8 cellular contexts compared by ENCODE assay signal in genomic region chr19:34838753-34839431, GRCh38.
DNase-seq lines count a peak whose midpoint lies in the region; ATAC-seq, FAIRE-seq and TF ChIP-seq lines count a peak whose summit lies in the region.

No MANE protein-coding gene starts in this region.

- H3K4me3 ChIP-seq in K562 (no peak overlapping the region), HepG2 (replicated peaks in 1 of 3; ENCODE audit: insufficient read depth in 1 of 3, low read depth in 2 of 3, low read length in 3 of 3) (peak overlapping the region in 2 of 3 experiments; percentile 8 to 51; a peak in 4 of 6 replicates), testis (peak overlapping the region; percentile 15 to 49)

- H3K4me1 Mint-ChIP-seq in activated CD8-positive, alpha-beta memory T cell treated with anti-CD3 and anti-CD28 coated beads, Interleukin-2, amount 10 ng/mL, durations not matched to agents 7 days and 5 days, result peaks cover 2% of the 10 kb centered on the region

- H3K36me3 ChIP-seq in K562 (ENCODE audit: control insufficient read depth, insufficient read depth, low read length) (no peaks in the 10 kb centered on the region), HepG2 (replicated peaks in 1 of 2; ENCODE audit: control insufficient read depth in 1 of 2, insufficient read depth in 2 of 2, low read length in 2 of 2) (no peaks in the 10 kb centered on the region), testis (ENCODE audit: low read depth, missing control alignments) (no peaks in the 10 kb centered on the region)

- no peak overlapping the region for H3K4me3 Mint-ChIP-seq in activated CD8-positive, alpha-beta memory T cell treated with anti-CD3 and anti-CD28 coated beads, Interleukin-2, amount 10 ng/mL, durations not matched to agents 7 days and 5 days

- POLR2A ChIA-PET in K562 (lab: Yijun Ruan, JAX), result interaction anchor here (0.6 to 1.6 kb wide), 4 partner anchors 13 to 244 kb away, joined by 3 to 5 read pairs (median 3); no protein-coding TSS in a partner anchor
- POLR2A ChIA-PET in HepG2 (lab: Yijun Ruan, JAX), result no interaction called here

- no peaks in the 10 kb centered on the region for H3K36me3 Mint-ChIP-seq in activated CD8-positive, alpha-beta memory T cell treated with anti-CD3 and anti-CD28 coated beads, Interleukin-2, amount 10 ng/mL, durations not matched to agents 7 days and 5 days

- peak; percentile 68 for DNase-seq in activated CD8-positive, alpha-beta memory T cell treated with anti-CD3 and anti-CD28 coated beads for 24 hours
- DNase-seq in activated CD8-positive, alpha-beta memory T cell treated with anti-CD3 and anti-CD28 coated beads, Interleukin-2, amount 10 ng/mL, durations not matched to agents 7 days and 5 days, result no peak
- no peak for DNase-seq in K562 (ENCODE audit: extremely low read depth in 1 of 4, low spot score in 3 of 4)
- peak; percentile 24 for DNase-seq in HepG2 (ENCODE audit: low spot score)
- peak; percentile 33 for DNase-seq in testis
- no peak for DNase-seq in NOMO-1 treated with dmso at 0.1 percent for 144 hours (lab: John Stamatoyannopoulos, UW; ENCODE audit: unreplicated experiment)
- DNase-seq in glomerular visceral epithelial cell (ENCODE audit: extremely low spot score), result no peak

- H3K9me3 ChIP-seq in K562 (replicated peaks; ENCODE audit: control insufficient read depth, insufficient read depth, low read depth, low read length) (no peaks in the 10 kb centered on the region), HepG2 (ENCODE audit: low read length) (no peaks in the 10 kb centered on the region), testis (no peaks in the 10 kb centered on the region)

- TF ChIP-seq POLR2A in K562 (conservative IDR thresholded peaks at IDR 0.05) (no peak), HepG2 (IDR thresholded peaks at IDR 0.05; ENCODE audit: insufficient read depth in 1 of 2, low read depth in 2 of 2, low read length in 2 of 2) (no peak), testis (IDR thresholded peaks at IDR 0.05) (no peak)

- H3K9me1 ChIP-seq in K562 (ENCODE audit: control insufficient read depth, insufficient read depth, low read length), result no peaks in the 10 kb centered on the region

- H3K79me2 ChIP-seq in K562 (ENCODE audit: control insufficient read depth, insufficient read depth, low read length) (no peaks in the 10 kb centered on the region), HepG2 (ENCODE audit: insufficient read depth, low read length) (no peaks in the 10 kb centered on the region)

- H3K27ac Mint-ChIP-seq in activated CD8-positive, alpha-beta memory T cell treated with anti-CD3 and anti-CD28 coated beads, Interleukin-2, amount 10 ng/mL, durations not matched to agents 7 days and 5 days, result no peak overlapping the region

- TF ChIP-seq RAD21 in K562 (CRISPR knock-in tag; conservative IDR thresholded peaks at IDR 0.05 in 1 of 2, IDR thresholded peaks at IDR 0.05 in 1 of 2) (no peak), HepG2 (CRISPR knock-in tag; IDR thresholded peaks at IDR 0.05) (no peak)

- H3K4me2 ChIP-seq in K562 (ENCODE audit: insufficient read depth, low read length) (peak overlapping the region; percentile 11; the same call in 1 of the 2 replicates), HepG2 (ENCODE audit: low read depth, low read length) (peak overlapping the region; percentile 59)

- H3K27me3 Mint-ChIP-seq in activated CD8-positive, alpha-beta memory T cell treated with anti-CD3 and anti-CD28 coated beads, Interleukin-2, amount 10 ng/mL, durations not matched to agents 7 days and 5 days, result peaks cover 5% of the 10 kb centered on the region

- H3K4me1 ChIP-seq in K562 (replicated peaks in 1 of 2; ENCODE audit: control insufficient read depth in 2 of 2, insufficient read depth in 2 of 2, low read length in 2 of 2) (peaks cover 8 to 10% of the 10 kb centered on the region in 2 experiments; a peak in 4 of 5 replicates), HepG2 (ENCODE audit: insufficient read depth, low read length) (peaks cover 16% of the 10 kb centered on the region), testis (peaks cover 6% of the 10 kb centered on the region)

- FAIRE-seq in K562 (lab: Jason Lieb, UNC) (no peak), HepG2 (lab: Jason Lieb, UNC) (no peak)

- no peaks in the 10 kb centered on the region for H3K9me3 Mint-ChIP-seq in activated CD8-positive, alpha-beta memory T cell treated with anti-CD3 and anti-CD28 coated beads, Interleukin-2, amount 10 ng/mL, durations not matched to agents 7 days and 5 days (ENCODE audit: low read depth)

- no peak overlapping the region for H3K9ac ChIP-seq in K562 (ENCODE audit: insufficient read depth in 1 of 2, low read depth in 2 of 2, low read length in 2 of 2)
- H3K9ac ChIP-seq in HepG2 (ENCODE audit: insufficient read depth, low read depth, low read length), result no peak overlapping the region

- BruUV-seq in K562 (replicated peaks; lab: Mats Ljungman, UMichigan) (no TSS peak), HepG2 (replicated peaks; lab: Mats Ljungman, UMichigan) (no TSS peak)

- no peak for ATAC-seq in activated CD8-positive, alpha-beta memory T cell treated with anti-CD3 and anti-CD28 coated beads, Interleukin-2, amount 10 ng/mL, durations not matched to agents 7 days and 5 days
- ATAC-seq in K562 (peak; percentile 53; the same call in 2 of the 3 replicates), HepG2 (peak; percentile 90), HG03196 (IDR thresholded peaks at IDR 0.05; ENCODE audit: unreplicated experiment) (no peak)

- TF ChIP-seq CTCF in K562 (IDR thresholded peaks at IDR 0.05 in 2 of 3, conservative IDR thresholded peaks at IDR 0.05 in 1 of 3; ENCODE audit: insufficient read depth in 2 of 3, low read depth in 1 of 3, low read length in 3 of 3) (no peak), HepG2 (CRISPR knock-in tag; IDR thresholded peaks at IDR 0.05) (peak; percentile 62), testis (IDR thresholded peaks at IDR 0.05) (peak in 1 of 3 experiments; percentile 33)

- WGBS in K562 (ENCODE audit: insufficient coverage, low coverage, missing lambda C conversion rate), result 66% methylated on average over 31 of the region's 43 CpGs
- WGBS in HepG2 (ENCODE audit: low lambda C conversion rate), result 17% methylated on average over 16 of the region's 43 CpGs
- 9 to 11% methylated on average over 33 to 43 of the region's 43 CpGs for WGBS in testis, 2 donors

- no peaks in the 10 kb centered on the region for H4K20me1 ChIP-seq in K562 (replicated peaks; ENCODE audit: control insufficient read depth, insufficient read depth, low read length)
- H4K20me1 ChIP-seq in HepG2 (ENCODE audit: insufficient read depth, low read length), result no peaks in the 10 kb centered on the region

- intact Hi-C loops in K562 (cut with micrococcal nuclease) (loop anchor here (1.0 to 2.0 kb wide), 2 partner anchors 174 to 296 kb away; partner anchors contain the start of gene LGI4), HepG2 (cut with micrococcal nuclease; ENCODE audit: unreplicated experiment) (no loop called here), testis (cut with DNase I; ENCODE audit: low total_unique reads) (no loop called here)

- CTCF ChIA-PET in activated CD8-positive, alpha-beta memory T cell treated with anti-CD3 and anti-CD28 coated beads, Interleukin-2, amount 10 ng/mL, durations not matched to agents 7 days and 5 days (lab: Charles Lee), result interaction anchor here (0.7 to 1.4 kb wide), 3 partner anchors 88 to 228 kb away, joined by 3 to 4 read pairs (median 3); partner anchors contain the start of gene ZNF30
- CTCF ChIA-PET in K562 (lab: Yijun Ruan, JAX; ENCODE audit: low intra/inter-chr PET ratio), result interaction anchor here (1.1 kb wide), 1 partner anchor 174 kb away, joined by 3 read pairs; no protein-coding TSS in a partner anchor
- CTCF ChIA-PET in HepG2 (lab: Yijun Ruan, JAX; ENCODE audit: low intra/inter-chr PET ratio, low total read pairs), result no interaction called here

- H3K27ac ChIP-seq in K562 (ENCODE audit: extremely low read depth, low read depth, low read length) (no peak overlapping the region), HepG2 (ENCODE audit: extremely low read length, insufficient read depth, low read length) (no peak overlapping the region), testis (no peak overlapping the region)

- TF ChIP-seq EP300 in K562 (IDR thresholded peaks at IDR 0.05; ENCODE audit: low read length) (no peak), HepG2 (IDR thresholded peaks at IDR 0.05; ENCODE audit: low read depth in 2 of 2, low read length in 2 of 2) (no peak), HepG2 (CRISPR knock-in tag; IDR thresholded peaks at IDR 0.05; ENCODE audit: borderline replicate concordance) (no peak)

- in situ Hi-C loops in K562 (cut with MboI) (loop anchor here (10.0 kb wide), 1 partner anchor 296 kb away; the partner anchor contains the start of genes FXYD1 and LGI4), HepG2 (cut with HindIII; ENCODE audit: extremely low pct_ligation_motif_present, low pct_unique_long_range_greater_than_20kb) (no loop called here)

- H3K27me3 ChIP-seq in K562 (ENCODE audit: control insufficient read depth in 2 of 2, insufficient read depth in 2 of 2, low read length in 2 of 2), result no peaks in the 10 kb centered on the region; a peak in 2 of 5 replicates
- peaks cover 0 to 14% of the 10 kb centered on the region in 2 experiments; a peak in 2 of 5 replicates for H3K27me3 ChIP-seq in HepG2 (ENCODE audit: control insufficient read depth in 1 of 2, insufficient read depth in 2 of 2, low read length in 2 of 2)
- no peaks in the 10 kb centered on the region for H3K27me3 ChIP-seq in testis

- H2AFZ ChIP-seq in K562 (ENCODE audit: low read depth, low read length), result peak overlapping the region; percentile 53; the same call in 1 of the 2 replicates
- H2AFZ ChIP-seq in HepG2 (ENCODE audit: low read length), result no peak overlapping the region

TF ChIP-seq in HepG2, 621 proteins besides CTCF, POLR2A, EP300 and RAD21 (continues in another document):
- TF ChIP-seq MXD1 (CRISPR knock-in tag; IDR thresholded peaks at IDR 0.05), result peak; percentile 64; the same call in 1 of the 2 replicates
- no peak for TF ChIP-seq NFYC (CRISPR knock-in tag; IDR thresholded peaks at IDR 0.05)
- TF ChIP-seq TBP (CRISPR knock-in tag; IDR thresholded peaks at IDR 0.05), result no peak

Comparison
In these comparisons a context has a peak if more than half of its experiments do, and no peak if none do; other contexts are left out.
1. DNase-seq: peak in activated CD8-positive, alpha-beta memory T cell treated with anti-CD3 and anti-CD28 coated beads for 24 hours (single experiment), HepG2 (single experiment) and testis (single experiment); none in activated CD8-positive, alpha-beta memory T cell treated with anti-CD3 and anti-CD28 coated beads, Interleukin-2, amount 10 ng/mL, durations not matched to agents 7 days and 5 days (single experiment), K562 (0 of 4), NOMO-1 treated with dmso at 0.1 percent for 144 hours (single experiment) and glomerular visceral epithelial cell (single experiment).
2. ATAC-seq: peak in K562 (single experiment) and HepG2 (single experiment); none in activated CD8-positive, alpha-beta memory T cell treated with anti-CD3 and anti-CD28 coated beads, Interleukin-2, amount 10 ng/mL, durations not matched to agents 7 days and 5 days (single experiment) and HG03196 (single experiment).